1 cellular context compared by ENCODE assay signal in genomic region chr4:171966356-171966755, GRCh38.
TF ChIP-seq lines count a peak whose summit lies in the region.

No MANE protein-coding gene starts in this region.

TF ChIP-seq in H1, 55 proteins besides CTCF, POLR2A, EP300 and RAD21 (continued from another document):
- TF ChIP-seq CHD7 (IDR thresholded peaks at IDR 0.05; ENCODE audit: insufficient replicate concordance, low read length) (no peak), SIN3A (conservative IDR thresholded peaks at IDR 0.05 in 1 of 2, IDR thresholded peaks at IDR 0.05 in 1 of 2; ENCODE audit: low read depth in 1 of 2, low read length in 2 of 2) (no peak), HDAC2 (IDR thresholded peaks at IDR 0.05; ENCODE audit: borderline replicate concordance in 1 of 2, low read depth in 2 of 2, low read length in 2 of 2) (no peak), RBBP5 (IDR thresholded peaks at IDR 0.05; ENCODE audit: borderline replicate concordance, low read depth, low read length) (no peak)
TF ChIP-seq in H1: peak in this region for 0.
